ENCODE assay signal across 10 cellular contexts in the genomic region with DNA sequence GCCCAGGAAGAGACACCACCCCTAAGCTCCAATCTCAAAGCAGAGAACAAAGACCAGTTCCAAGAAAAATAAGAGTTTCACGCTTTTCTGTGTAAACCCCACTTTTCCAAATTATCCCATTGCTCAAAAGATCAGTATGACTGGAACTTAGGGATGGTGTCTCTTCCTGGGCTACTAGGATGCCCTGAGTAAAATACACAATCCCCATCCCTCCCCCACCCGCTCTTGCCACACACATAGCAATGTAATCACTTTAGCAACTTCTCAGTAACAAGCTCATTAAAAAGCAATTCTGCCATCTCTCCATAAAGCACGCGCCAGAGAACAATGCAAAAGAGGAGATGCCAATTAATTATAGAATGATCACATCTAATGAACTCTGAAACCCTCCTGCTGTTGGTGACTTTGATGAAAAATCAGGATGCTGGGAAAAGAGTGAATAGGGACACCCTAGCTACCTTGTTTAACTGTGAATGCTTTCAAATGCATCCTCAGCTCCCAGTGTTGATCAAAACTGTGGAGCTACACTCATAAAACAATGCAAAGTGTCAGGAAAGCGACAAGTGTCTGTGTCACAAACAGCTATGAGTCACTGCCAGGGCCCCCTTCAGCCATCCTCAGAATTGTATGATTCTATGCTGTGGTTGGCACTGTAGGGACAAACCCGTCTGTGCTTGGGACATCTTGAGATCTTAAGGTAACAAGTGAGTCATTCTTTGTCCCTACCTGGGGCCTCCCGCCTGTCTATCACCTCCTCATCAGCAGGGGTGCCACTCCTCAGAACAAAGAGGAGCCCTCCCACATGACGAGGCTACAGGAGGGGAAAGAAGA. TPM values are rescaled to one million over a fixed set of nuclear protein-coding genes. Genes with fewer than 3 reads are reported as not detected.
DNase-seq lines count a peak whose midpoint lies in the region; ATAC-seq and TF ChIP-seq lines count a peak whose summit lies in the region.
"Had no signal": no experiment of that assay in that cellular context is flagged by ENCODE, and none has a peak within 500 bp of the region (broad histone marks: within the 10 kb centered on the region; RNA-seq: fewer than 3 reads in every experiment).

No MANE protein-coding gene starts in this region.

- no peaks in the 10 kb centered on the region for H3K9me2 ChIP-seq in GM23248 (ENCODE audit: insufficient read depth)

- H3K27ac Mint-ChIP-seq in activated CD8-positive, alpha-beta T cell treated with anti-CD3 and anti-CD28 coated beads, Interleukin-2, amount 10 ng/mL, durations not matched to agents 7 days and 5 days = no peak overlapping the region

- TF ChIP-seq POLR2A in tibial nerve (IDR thresholded peaks at IDR 0.05) = no peak

- no peak overlapping the region for H3K4me2 ChIP-seq in GM23248 (ENCODE audit: unreplicated experiment)

- no peaks in the 10 kb centered on the region for H3K27me3 Mint-ChIP-seq in activated CD8-positive, alpha-beta T cell treated with anti-CD3 and anti-CD28 coated beads, Interleukin-2, amount 10 ng/mL, durations not matched to agents 7 days and 5 days (ENCODE audit: low read depth)

- CTCF ChIA-PET in activated CD8-positive, alpha-beta T cell treated with anti-CD3 and anti-CD28 coated beads, Interleukin-2, amount 10 ng/mL, durations not matched to agents 7 days and 5 days (lab: Charles Lee) = interaction anchor here (1.2 to 1.3 kb wide), 2 partner anchors 20 to 324 kb away, joined by 3 to 4 read pairs; no protein-coding TSS in a partner anchor

- no peak overlapping the region for H2AFZ ChIP-seq in GM23248

- H3K4me1 ChIP-seq in HUES48 (ENCODE audit: control insufficient read depth, insufficient read depth, low read length) (peaks cover 35% of the 10 kb centered on the region), tibial nerve (peaks cover 0 to 63% (median 18%) of the 10 kb centered on the region in 4 donors), GM23248 (ENCODE audit: insufficient read depth) (peaks cover 69% of the 10 kb centered on the region)

- 78 to 79% methylated on average over 8 of the region's 8 CpGs for WGBS in tibial nerve, 2 donors
- 87% methylated on average over 8 of the region's 8 CpGs for WGBS in GM23248 (ENCODE audit: low coverage in 1 of 2, low lambda C conversion rate in 2 of 2, missing lambda C conversion rate in 2 of 2), 2 experiments

- POLR2A ChIA-PET in activated CD8-positive, alpha-beta T cell treated with anti-CD3 and anti-CD28 coated beads, Interleukin-2, amount 10 ng/mL, durations not matched to agents 7 days and 5 days (lab: Charles Lee) = no interaction called here

- H3K36me3 ChIP-seq in HUES48 (ENCODE audit: control insufficient read depth, insufficient read depth, low read length) (peaks cover 18% of the 10 kb centered on the region), tibial nerve (peaks cover 0 to 27% (median 0%) of the 10 kb centered on the region in 3 donors), GM23248 (ENCODE audit: low read depth) (peaks cover 52% of the 10 kb centered on the region)

- no peak overlapping the region for H3K9ac ChIP-seq in HUES48 (ENCODE audit: low read depth, low read length)
- no peak overlapping the region for H3K9ac ChIP-seq in GM23248

- no peak overlapping the region for H3K4me3 Mint-ChIP-seq in activated CD8-positive, alpha-beta T cell treated with anti-CD3 and anti-CD28 coated beads, Interleukin-2, amount 10 ng/mL, durations not matched to agents 7 days and 5 days
- H3K4me3 Mint-ChIP-seq: central memory CD8-positive, alpha-beta T cell had no signal

- TF ChIP-seq CTCF in tibial nerve (IDR thresholded peaks at IDR 0.05) = no peak

- peaks cover 21% of the 10 kb centered on the region; the same call in 1 of the 2 replicates for H4K20me1 ChIP-seq in GM23248 (ENCODE audit: insufficient read depth)

- no peaks in the 10 kb centered on the region for H3K9me3 Mint-ChIP-seq in activated CD8-positive, alpha-beta T cell treated with anti-CD3 and anti-CD28 coated beads, Interleukin-2, amount 10 ng/mL, durations not matched to agents 7 days and 5 days (ENCODE audit: insufficient read depth)
- H3K9me3 Mint-ChIP-seq: central memory CD8-positive, alpha-beta T cell had no signal

- H3K27ac ChIP-seq in HUES48 (ENCODE audit: low read depth, low read length) (peak overlapping the region; percentile 82), epithelial cell of prostate (peak overlapping the region; percentile 51), tibial nerve (peak overlapping the region in 1 of 4 donors; percentile 59), GM23248 (no peak overlapping the region)

- no peaks in the 10 kb centered on the region for H3K27me3 ChIP-seq in HUES48 (ENCODE audit: control insufficient read depth, insufficient read depth, low read length)
- H3K27me3 ChIP-seq in tibial nerve = no peaks in the 10 kb centered on the region
- no peaks in the 10 kb centered on the region for H3K27me3 ChIP-seq in GM23248 (replicated peaks; ENCODE audit: insufficient read depth)

- H3K4me3 ChIP-seq in HUES48 (ENCODE audit: low read depth, low read length) (no peak overlapping the region), tibial nerve (no peak overlapping the region), GM23248 (no peak overlapping the region)
- H3K4me3 ChIP-seq: thoracic aorta had no signal

- H3K9me3 ChIP-seq in HUES48 (ENCODE audit: control insufficient read depth, insufficient read depth, low read length) = no peaks in the 10 kb centered on the region
- peaks cover 0 to 7% (median 0%) of the 10 kb centered on the region in 4 donors for H3K9me3 ChIP-seq in tibial nerve
- no peaks in the 10 kb centered on the region for H3K9me3 ChIP-seq in GM23248 (ENCODE audit: low read depth)

- peak; percentile 30 for ATAC-seq in activated CD8-positive, alpha-beta T cell treated with anti-CD3 and anti-CD28 coated beads, Interleukin-2, amount 10 ng/mL, durations not matched to agents 7 days and 5 days

- in situ Hi-C loops in GM23248 (cut with MboI) = no loop called here

- H3K36me3 Mint-ChIP-seq in activated CD8-positive, alpha-beta T cell treated with anti-CD3 and anti-CD28 coated beads, Interleukin-2, amount 10 ng/mL, durations not matched to agents 7 days and 5 days (ENCODE audit: low read depth) = peaks cover 36% of the 10 kb centered on the region

- peaks cover 100% of the 10 kb centered on the region for H3K79me2 ChIP-seq in GM23248 (ENCODE audit: insufficient read depth)

- TF ChIP-seq EP300 in tibial nerve (IDR thresholded peaks at IDR 0.05) = no peak

- peaks cover 78% of the 10 kb centered on the region for H3F3A ChIP-seq in GM23248 (ENCODE audit: insufficient read depth)

- H3K4me1 Mint-ChIP-seq in activated CD8-positive, alpha-beta T cell treated with anti-CD3 and anti-CD28 coated beads, Interleukin-2, amount 10 ng/mL, durations not matched to agents 7 days and 5 days (ENCODE audit: low read depth) = peaks cover 21% of the 10 kb centered on the region
- H3K4me1 Mint-ChIP-seq: central memory CD8-positive, alpha-beta T cell had no signal

- DNase-seq in activated CD8-positive, alpha-beta T cell treated with anti-CD3 and anti-CD28 coated beads, Interleukin-2, amount 10 ng/mL, durations not matched to agents 7 days and 5 days = peak; percentile 23
- no peak for DNase-seq in epithelial cell of prostate (ENCODE audit: low read depth, low spot score)
- DNase-seq in stimulated activated CD4-positive, alpha-beta T cell treated with anti-CD3 and anti-CD28 coated beads, TNF-alpha, amount 100 ng/mL, for 48 hours (ENCODE audit: low read depth in 3 of 3) = peak; percentile 32 to 77 (median 50)
- no peak for DNase-seq in SKM-1 (lab: John Stamatoyannopoulos, UW; ENCODE audit: unreplicated experiment)
- DNase-seq in glomerular visceral epithelial cell (ENCODE audit: extremely low spot score) = no peak
- no peak for DNase-seq in tibial nerve (ENCODE audit: low spot score in 2 of 2)
- no peak for DNase-seq in GM23248

RNA-seq across cellular contexts. Expression of gene KLF7, which starts 42.6 kb away (rescaled TPM):
- total RNA-seq in activated CD8-positive, alpha-beta T cell treated with anti-CD3 and anti-CD28 coated beads, Interleukin-2, amount 10 ng/mL, durations not matched to agents 7 days and 5 days = 10 to 100 TPM; 16.5 to 19.2 TPM
- total RNA-seq in tibial nerve = 10 to 100 TPM; 25.8 to 55.3 (median 37.1) TPM
- 22.5 and 43.0 TPM in 2 replicates for total RNA-seq in GM23248 (2014; rRNA removed; shearing (Covaris generic))
- 35.8 and 39.4 TPM in 2 replicates for polyA plus RNA-seq in GM23248 (2016; fragmentation: Nextera tagmentation; extraction: Ambion mirVana)

Comparison
In these comparisons a context has a peak if more than half of its experiments do, and no peak if none do; other contexts are left out.
1. DNase-seq: peak in activated CD8-positive, alpha-beta T cell treated with anti-CD3 and anti-CD28 coated beads, Interleukin-2, amount 10 ng/mL, durations not matched to agents 7 days and 5 days (single experiment) and stimulated activated CD4-positive, alpha-beta T cell treated with anti-CD3 and anti-CD28 coated beads, TNF-alpha, amount 100 ng/mL, for 48 hours (3 of 3); none in epithelial cell of prostate (single experiment), SKM-1 (single experiment), glomerular visceral epithelial cell (single experiment), tibial nerve (0 of 2) and GM23248 (single experiment).